In the genomic region with DNA sequence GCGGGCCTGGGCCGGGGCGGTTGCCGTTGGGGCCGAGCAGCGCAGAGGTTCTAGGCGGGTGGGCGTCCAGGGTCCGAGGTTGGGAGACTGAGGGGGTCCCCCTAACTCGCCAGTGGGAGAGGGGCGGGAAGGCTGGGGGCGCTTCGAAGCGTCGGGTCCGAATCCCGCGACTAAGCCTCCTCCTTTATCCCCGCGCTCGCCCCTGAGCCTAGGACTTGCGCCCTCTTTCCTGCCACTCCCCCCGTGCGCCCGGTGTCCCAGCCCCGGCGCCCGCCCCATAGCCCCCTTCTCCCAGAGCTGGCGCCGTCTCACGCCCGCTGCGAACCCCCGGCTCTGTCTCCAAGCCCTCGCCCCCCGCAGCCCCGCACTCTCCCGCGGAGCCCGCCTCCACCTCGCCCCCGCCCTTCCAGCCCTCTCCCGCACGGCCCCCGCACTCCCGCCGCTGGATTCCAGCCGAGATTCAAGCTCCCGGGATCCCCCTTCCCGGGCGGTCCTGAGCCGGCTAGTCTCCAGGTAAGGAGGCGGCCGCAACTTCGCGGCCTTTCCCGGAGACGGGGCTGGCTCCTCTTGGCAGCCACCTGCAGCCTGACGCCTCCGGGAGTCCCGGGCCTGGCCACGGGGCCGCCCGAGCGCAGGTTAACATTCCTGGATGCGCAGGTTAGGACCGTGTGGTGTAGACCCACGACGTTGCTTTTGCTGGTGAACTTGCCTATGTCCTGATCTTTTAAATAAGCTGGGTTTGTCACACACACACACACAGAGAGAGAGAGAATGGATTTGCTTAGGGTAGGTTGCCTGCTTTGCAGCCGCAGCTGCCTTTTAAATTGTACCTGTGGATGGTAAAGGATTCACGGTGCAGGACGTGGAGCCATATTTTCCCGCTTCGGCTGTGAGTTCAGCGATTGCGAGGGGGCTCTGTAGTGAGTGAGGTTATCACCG, we compare ENCODE assay signal across 8 cellular contexts. TPM values are rescaled to one million over a fixed set of nuclear protein-coding genes. Genes with fewer than 3 reads are reported as not detected.
DNase-seq lines count a peak whose midpoint lies in the region; ATAC-seq, FAIRE-seq and TF ChIP-seq lines count a peak whose summit lies in the region.

No MANE protein-coding gene starts in this region.

- no peaks in the 10 kb centered on the region for H3K79me2 ChIP-seq in K562 (ENCODE audit: control insufficient read depth, insufficient read depth, low read length)

- POLR2A ChIA-PET in K562 (lab: Yijun Ruan, JAX): interaction anchor here (0.5 to 1.7 kb wide), 8 partner anchors 14 to 424 kb away, joined by 3 to 7 read pairs (median 3); no protein-coding TSS in a partner anchor

- H3K36me3 Mint-ChIP-seq in Calu3 (ENCODE audit: insufficient read depth, unreplicated experiment): peaks cover 25% of the 10 kb centered on the region

- ATAC-seq in K562: peak; percentile 42
- ATAC-seq in HG03045 (IDR thresholded peaks at IDR 0.05; ENCODE audit: unreplicated experiment): no peak

- H3K27me3 ChIP-seq in H7 (ENCODE audit: control insufficient read depth, insufficient read depth, low read length): peaks cover 4% of the 10 kb centered on the region
- H3K27me3 ChIP-seq in K562 (ENCODE audit: control insufficient read depth in 2 of 2, insufficient read depth in 2 of 2, low read length in 2 of 2): peaks cover 13 to 42% of the 10 kb centered on the region in 2 experiments; a peak in 4 of 5 replicates
- H3K27me3 ChIP-seq in iPS-20b (ENCODE audit: insufficient read depth, low read length): peaks cover 34% of the 10 kb centered on the region

- H3K9me3 ChIP-seq in K562 (replicated peaks; ENCODE audit: control insufficient read depth, insufficient read depth, low read depth, low read length) (no peaks in the 10 kb centered on the region), iPS-20b (ENCODE audit: insufficient read depth, low read depth, low read length) (no peaks in the 10 kb centered on the region)

- H3K4me2 ChIP-seq in K562 (ENCODE audit: insufficient read depth, low read length): peak overlapping the region; percentile 75

- no peak for TF ChIP-seq POLR2A in K562 (conservative IDR thresholded peaks at IDR 0.05)

- no peak overlapping the region for H3K27ac Mint-ChIP-seq in Calu3 (ENCODE audit: unreplicated experiment)

- peak overlapping the region; percentile 92 for H2AFZ ChIP-seq in K562 (ENCODE audit: low read depth, low read length)

- peak overlapping the region; percentile 84 for H3K4me3 ChIP-seq in H7 (ENCODE audit: insufficient read depth, low read depth, low read length)
- H3K4me3 ChIP-seq in K562: peak overlapping the region; percentile 49
- H3K4me3 ChIP-seq in iPS-20b (ENCODE audit: low read length): peak overlapping the region; percentile 88
- H3K4me3 ChIP-seq in skin epidermis: peak overlapping the region; percentile 57 to 84 (median 72)

- FAIRE-seq in K562 (lab: Jason Lieb, UNC): peak; percentile 56

- CTCF ChIA-PET in Calu3 (lab: Charles Lee): interaction anchor here (0.6 to 2.2 kb wide), 30 partner anchors 9 to 1687 kb away, joined by 3 to 19 read pairs (median 4); no protein-coding TSS in a partner anchor
- CTCF ChIA-PET in K562 (lab: Yijun Ruan, JAX; ENCODE audit: low intra/inter-chr PET ratio): interaction anchor here (0.6 to 0.9 kb wide), 4 partner anchors 23 to 1143 kb away, joined by 3 to 4 read pairs (median 3); no protein-coding TSS in a partner anchor

- peak overlapping the region; percentile 82 for H3K4me3 Mint-ChIP-seq in Calu3 (ENCODE audit: low read depth, unreplicated experiment)

- 5% methylated on average over 36 of the region's 77 CpGs for WGBS in K562 (ENCODE audit: insufficient coverage, low coverage, missing lambda C conversion rate)

- TF ChIP-seq RAD21 in K562 (CRISPR knock-in tag; conservative IDR thresholded peaks at IDR 0.05 in 1 of 2, IDR thresholded peaks at IDR 0.05 in 1 of 2): no peak

- TF ChIP-seq CTCF in Calu3 (IDR thresholded peaks at IDR 0.05; ENCODE audit: unreplicated experiment): no peak
- TF ChIP-seq CTCF in K562 (IDR thresholded peaks at IDR 0.05 in 2 of 3, conservative IDR thresholded peaks at IDR 0.05 in 1 of 3; ENCODE audit: insufficient read depth in 2 of 3, low read depth in 1 of 3, low read length in 3 of 3): no peak

- TF ChIP-seq EP300 in K562 (IDR thresholded peaks at IDR 0.05; ENCODE audit: low read length): no peak

- no peaks in the 10 kb centered on the region for H3K9me1 ChIP-seq in K562 (ENCODE audit: control insufficient read depth, insufficient read depth, low read length)

- H3K4me1 ChIP-seq in K562 (replicated peaks in 1 of 2; ENCODE audit: control insufficient read depth in 2 of 2, insufficient read depth in 2 of 2, low read length in 2 of 2) (peaks cover 7 to 21% of the 10 kb centered on the region in 2 experiments), iPS-20b (ENCODE audit: insufficient read depth, low read length) (peaks cover 13% of the 10 kb centered on the region)

- no peaks in the 10 kb centered on the region; the same call in none of the 2 replicates for H3K36me3 ChIP-seq in H7 (replicated peaks; ENCODE audit: control insufficient read depth, insufficient read depth, low read length)
- no peaks in the 10 kb centered on the region for H3K36me3 ChIP-seq in K562 (ENCODE audit: control insufficient read depth, insufficient read depth, low read length)
- H3K36me3 ChIP-seq in iPS-20b (ENCODE audit: insufficient read depth, low read depth, low read length): peaks cover 17% of the 10 kb centered on the region; the same call in 1 of the 2 replicates

- BruUV-seq in Calu3 (replicated peaks; lab: Mats Ljungman, UMichigan) (no TSS peak), K562 (replicated peaks; lab: Mats Ljungman, UMichigan) (no TSS peak)

- DNase-seq in Calu3 (peak; percentile 77), H7 (peak; percentile 83), OCI-M1 (lab: John Stamatoyannopoulos, UW) (peak; percentile 14), K562 (ENCODE audit: extremely low read depth in 1 of 4, low spot score in 3 of 4) (peak; percentile 15 to 46 (median 34)), Ammon's horn (ENCODE audit: low spot score) (no peak)

- H3K27me3 Mint-ChIP-seq in Calu3 (ENCODE audit: unreplicated experiment): peaks cover 23% of the 10 kb centered on the region

- no peak overlapping the region for H3K27ac ChIP-seq in K562 (ENCODE audit: extremely low read depth, low read depth, low read length)
- H3K27ac ChIP-seq in iPS-20b (ENCODE audit: low read length): no peak overlapping the region
- peak overlapping the region in 19 of 21 experiments; percentile 20 to 94 (median 72) for H3K27ac ChIP-seq in skin epidermis

- H3K9ac ChIP-seq in K562 (ENCODE audit: insufficient read depth in 1 of 2, low read depth in 2 of 2, low read length in 2 of 2) (peak overlapping the region; percentile 55 to 95; a peak in 3 of 4 replicates), iPS-20b (ENCODE audit: low read depth, low read length) (peak overlapping the region; percentile 74; the same call in 1 of the 2 replicates)

- peaks cover 4% of the 10 kb centered on the region; the same call in 1 of the 2 replicates for H4K20me1 ChIP-seq in K562 (replicated peaks; ENCODE audit: control insufficient read depth, insufficient read depth, low read length)

- H3K4me1 Mint-ChIP-seq in Calu3 (ENCODE audit: low read depth, unreplicated experiment): peaks cover 36% of the 10 kb centered on the region

- intact Hi-C loops in Calu3 (cut with micrococcal nuclease; ENCODE audit: unreplicated experiment): loop anchor here (1.0 kb wide), 1 partner anchor 47 kb away; no protein-coding TSS in a partner anchor
- intact Hi-C loops in K562 (cut with micrococcal nuclease): loop anchor here (1.0 to 5.0 kb wide), 2 partner anchors 45 to 220 kb away; no protein-coding TSS in a partner anchor

- in situ Hi-C loops in K562 (cut with MboI): no loop called here

- H3K9me3 Mint-ChIP-seq in Calu3 (ENCODE audit: low read depth, unreplicated experiment): no peaks in the 10 kb centered on the region

TF ChIP-seq in K562, 482 proteins besides CTCF, POLR2A, EP300 and RAD21 (continues in another document):
- TF ChIP-seq L3MBTL2 (IDR thresholded peaks at IDR 0.05) (0 out of 2 replicates have a peak, but pooled peaks have one; percentile 5), TEAD1 (CRISPR knock-in tag; IDR thresholded peaks at IDR 0.05) (0 out of 4 replicates have a peak, but pooled peaks of 1 of the 2 experiments have one; percentile 22), TOE1 (IDR thresholded peaks at IDR 0.05; ENCODE audit: borderline replicate concordance) (no peak), TOE1 (CRISPR knock-in tag; IDR thresholded peaks at IDR 0.05; ENCODE audit: borderline replicate concordance, low read depth) (no peak)

RNA-seq across cellular contexts. Expression of a gene that starts 0.6 kb away (rescaled TPM):
- 13.1 and 16.3 TPM in 2 replicates for total RNA-seq in Calu3 (2022)
- total RNA-seq in H7 (2014; rRNA removed; shearing (Covaris generic)): 16.7 and 16.9 TPM in 2 replicates
- 2.6 and 4.2 TPM in 2 replicates for total RNA-seq in K562 (2011; cell fraction: chromatin; rRNA removed; ENCODE audit: low replicate concordance)
- total RNA-seq in K562 (2011; cell fraction: nucleolus; rRNA removed): 1.2 and 2.4 TPM in 2 replicates
- 3.6 and 3.7 TPM in 2 replicates for total RNA-seq in K562 (2011; cell fraction: nucleoplasm; rRNA removed)
- 0.98 and 1.1 TPM in 2 replicates for total RNA-seq in K562 (2014; rRNA removed)
- total RNA-seq in K562 (2014; rRNA removed; fragmentation: Illumina TruSeq; extraction: Trizol): 1.5 and 1.6 TPM in 2 replicates
- total RNA-seq in K562 (2015; rRNA removed; fragmentation: Illumina TruSeq; extraction: Trizol): 0.98 and 1.0 TPM in 2 replicates
- 1.3 and 1.7 TPM in 2 replicates for total RNA-seq in K562 (2021)
- 1.6 and 2.7 TPM in 2 replicates for polyA plus RNA-seq in K562 (2011; rRNA removed)
- polyA plus RNA-seq in K562 (2011; cell fraction: cytosol; rRNA removed): 1.1 and 2.9 TPM in 2 replicates
- polyA plus RNA-seq in K562 (2011; cell fraction: nucleus; rRNA removed): 2.8 and 5.7 TPM in 2 replicates
- polyA plus RNA-seq in K562 (2012): 1.7 and 2.0 TPM in 2 replicates
- 1.3 and 1.9 TPM in 2 replicates for polyA plus RNA-seq in K562 (2014; fragmentation: Illumina TruSeq; extraction: Trizol)
- 1 to 10 TPM in 1 of 2 experiments, under 1 TPM in 1; 0.80 to 1.1 TPM for polyA plus RNA-seq in K562 (2014; fragmentation: Nextera tagmentation; extraction: Ambion mirVana)
- polyA plus RNA-seq in K562 (2014; rRNA removed): 1.5 and 2.9 TPM in 2 replicates
- polyA minus RNA-seq in K562 (2011; rRNA and poly(A)+ RNA removed): 1.3 and 5.2 TPM in 2 replicates
- 1.2 and 1.3 TPM in 2 replicates for polyA minus RNA-seq in K562 (2011; cell fraction: cytosol; rRNA and poly(A)+ RNA removed)
- polyA minus RNA-seq in K562 (2011; cell fraction: nucleus; rRNA and poly(A)+ RNA removed): 2.0 and 2.3 TPM in 2 replicates

Comparison
In these comparisons a context has a peak if more than half of its experiments do, and no peak if none do; other contexts are left out.
1. H3K27ac ChIP-seq: peak in skin epidermis (19 of 21); none in K562 (single experiment) and iPS-20b (single experiment).
2. Peak in every context shown above with its lines, with median percentiles within 50 percentile points of each other: H3K4me3 ChIP-seq.